ENCODE assay signal across 8 cellular contexts in the genomic region with DNA sequence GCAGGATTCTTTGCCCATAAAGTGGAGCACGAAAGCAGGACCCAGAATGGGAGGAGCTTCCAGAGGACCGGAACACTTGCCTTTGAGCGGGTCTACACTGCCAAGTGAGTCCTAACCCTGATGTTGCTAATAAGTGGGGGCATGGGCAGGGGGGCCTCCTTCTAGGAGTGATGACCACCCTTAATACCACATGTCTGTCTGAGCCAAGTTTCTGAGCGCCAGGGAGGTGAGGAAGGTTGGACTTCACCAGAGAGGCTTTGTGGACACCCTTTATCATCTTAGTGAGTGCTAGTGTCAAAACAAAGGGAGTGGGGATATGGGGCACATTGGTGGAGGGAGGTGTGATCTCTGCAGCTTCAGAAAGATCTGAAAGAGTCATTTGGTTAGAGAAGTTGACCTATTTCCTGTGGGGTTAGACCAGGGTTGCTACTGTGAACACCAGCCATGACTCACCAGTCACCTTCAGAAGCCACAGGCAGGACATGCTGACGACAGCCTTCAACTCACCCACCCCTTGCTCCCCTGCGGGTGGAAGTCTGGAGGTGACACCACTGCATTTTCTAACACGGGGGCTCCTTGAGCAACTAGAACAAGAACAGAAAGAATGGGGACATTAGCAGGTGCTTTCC. TPM values are rescaled to one million over a fixed set of nuclear protein-coding genes. Genes with fewer than 3 reads are reported as not detected.
DNase-seq lines count a peak whose midpoint lies in the region; FAIRE-seq and TF ChIP-seq lines count a peak whose summit lies in the region.

No MANE protein-coding gene starts in this region.

- DNase-seq in GM10248 (ENCODE audit: extremely low spot score) (peak; percentile 88), H54 (ENCODE audit: insufficient read length, low spot score) (peak; percentile 40), MM.1S (peak; percentile 88), fibroblast of villous mesenchyme (ENCODE audit: low read depth) (peak; percentile 67), retina (no peak), NCI-H1105 treated with DMSO at 0.1 percent for 48 hours (lab: John Stamatoyannopoulos, UW) (no peak)
- peak in 2 of 3 experiments; percentile 64 to 66 for DNase-seq in activated CD8-positive, alpha-beta memory T cell treated with anti-CD3 and anti-CD28 coated beads for 48 hours (ENCODE audit: low read depth in 2 of 3, low spot score in 2 of 3)
- peak; percentile 91 for DNase-seq in stimulated activated CD4-positive, alpha-beta T cell treated with anti-CD3 and anti-CD28 coated beads, Interleukin-1b, Interleukin-23, amount 100 ng/mL, for 48 hours

- no peaks in the 10 kb centered on the region for H3K9me2 ChIP-seq in MM.1S (replicated peaks; ENCODE audit: insufficient read depth, low read length)

- no peak for FAIRE-seq in H54 (lab: Jason Lieb, UNC)

- H3K4me3 ChIP-seq in MM.1S (ENCODE audit: low read length): no peak overlapping the region
- H3K4me3 ChIP-seq in fibroblast of villous mesenchyme (ENCODE audit: low read depth, low read length): peak overlapping the region; percentile 16

- POLR2A ChIA-PET in GM10248 (lab: Yijun Ruan, JAX): no interaction called here

- TF ChIP-seq CTCF in GM10248 (IDR thresholded peaks at IDR 0.05; ENCODE audit: control extremely low read depth, extremely low read depth, low read depth, missing control alignments) (no peak), MM.1S (IDR thresholded peaks at IDR 0.05; ENCODE audit: low read length) (no peak), fibroblast of villous mesenchyme (IDR thresholded peaks at IDR 0.05; ENCODE audit: insufficient read depth, low read depth, low read length) (no peak)

- 0 out of 2 replicates have a peak overlapping the region, but pooled peaks have one; percentile 38 for H2AFZ ChIP-seq in MM.1S (ENCODE audit: low read length)

- H3K27me3 ChIP-seq in MM.1S (replicated peaks; ENCODE audit: insufficient read depth, low read length): no peaks in the 10 kb centered on the region

- H3F3A ChIP-seq in MM.1S (ENCODE audit: insufficient read depth, low read length): peaks cover 4% of the 10 kb centered on the region; the same call in 1 of the 2 replicates

- H3K9me3 ChIP-seq in MM.1S (replicated peaks; ENCODE audit: insufficient read depth, low read length): no peaks in the 10 kb centered on the region

- H4K20me1 ChIP-seq in MM.1S (ENCODE audit: insufficient read depth, low read length): no peaks in the 10 kb centered on the region

- H3K4me1 ChIP-seq in MM.1S (ENCODE audit: low read length): peaks cover 23% of the 10 kb centered on the region

- CTCF ChIA-PET in GM10248 (lab: Yijun Ruan, JAX): interaction anchor here (1.0 kb wide), 1 partner anchor 25 kb away, joined by 3 read pairs; no protein-coding TSS in a partner anchor

- no peak for TF ChIP-seq POLR2A in H54 (IDR thresholded peaks at IDR 0.05; ENCODE audit: low read depth, low read length)

- no peaks in the 10 kb centered on the region for H3K79me2 ChIP-seq in MM.1S (ENCODE audit: low read length)

- H3K4me2 ChIP-seq in MM.1S (ENCODE audit: low read depth, low read length): peak overlapping the region; percentile 56

- peak overlapping the region; percentile 48; the same call in 1 of the 2 replicates for H3K9ac ChIP-seq in MM.1S (ENCODE audit: low read length)

- H3K27ac ChIP-seq in MM.1S (ENCODE audit: low read length): peak overlapping the region; percentile 80; the same call in 1 of the 2 replicates

- no peaks in the 10 kb centered on the region for H3K36me3 ChIP-seq in MM.1S (replicated peaks; ENCODE audit: insufficient read depth, low read length)

RNA-seq across cellular contexts. Expression of gene ALOX5AP, which starts 8.8 kb away (rescaled TPM):
- 0.32 and 0.43 TPM in 2 replicates for total RNA-seq in fibroblast of villous mesenchyme

Comparison
In these comparisons a context has a peak if more than half of its experiments do, and no peak if none do; other contexts are left out.
1. DNase-seq: peak in GM10248 (single experiment), H54 (single experiment), MM.1S (single experiment), activated CD8-positive, alpha-beta memory T cell treated with anti-CD3 and anti-CD28 coated beads for 48 hours (2 of 3), fibroblast of villous mesenchyme (single experiment) and stimulated activated CD4-positive, alpha-beta T cell treated with anti-CD3 and anti-CD28 coated beads, Interleukin-1b, Interleukin-23, amount 100 ng/mL, for 48 hours (single experiment); none in retina (single experiment) and NCI-H1105 treated with DMSO at 0.1 percent for 48 hours (single experiment).